ENCODE assay signal across 25 cellular contexts in genomic region chr21:33067457-33067856, GRCh38. TPM values are rescaled to one million over a fixed set of nuclear protein-coding genes. Genes with fewer than 3 reads are reported as not detected.
DNase-seq lines count a peak whose midpoint lies in the region; ATAC-seq and TF ChIP-seq lines count a peak whose summit lies in the region.
"Had no signal": no experiment of that assay in that cellular context is flagged by ENCODE, and none has a peak within 500 bp of the region (broad histone marks: within the 10 kb centered on the region; RNA-seq: fewer than 3 reads in every experiment).

No MANE protein-coding gene starts in this region.

- H3K79me1 ChIP-seq in mesenchymal stem cell (replicated peaks; ENCODE audit: low read length, poor library complexity, severe bottlenecking), result no peaks in the 10 kb centered on the region

- H4K20me1 ChIP-seq in Loucy (ENCODE audit: insufficient read depth, low read length, poor library complexity, severe bottlenecking), result no peaks in the 10 kb centered on the region

- H3K36me3 ChIP-seq in Loucy (ENCODE audit: insufficient read depth, low read length) (no peaks in the 10 kb centered on the region), mesenchymal stem cell (ENCODE audit: control insufficient read depth in 1 of 2, insufficient read depth in 2 of 2, low read depth in 1 of 2, low read length in 2 of 2) (peaks cover 0 to 3% of the 10 kb centered on the region in 2 experiments)
- H3K36me3 ChIP-seq: vagina had no signal

- H3K18ac ChIP-seq in mesenchymal stem cell (ENCODE audit: low read depth in 1 of 2, low read length in 2 of 2), result no peak overlapping the region

- no peak overlapping the region for H2AK5ac ChIP-seq in mesenchymal stem cell (ENCODE audit: low read length, severe bottlenecking)

- H3K4me1 Mint-ChIP-seq in naive thymus-derived CD8-positive, alpha-beta T cell, result peaks cover 3 to 36% (median 24%) of the 10 kb centered on the region in 4 donors

- no peaks in the 10 kb centered on the region for H3K9me3 ChIP-seq in Loucy (ENCODE audit: insufficient read depth, low read depth, low read length)
- H3K9me3 ChIP-seq in mesenchymal stem cell (ENCODE audit: control insufficient read depth, low read length), result peaks cover 11% of the 10 kb centered on the region
- H3K9me3 ChIP-seq: vagina had no signal

- H3K4me1 ChIP-seq in Loucy (ENCODE audit: insufficient read depth, low read length, poor library complexity, severe bottlenecking), result peaks cover 64% of the 10 kb centered on the region
- peaks cover 22% of the 10 kb centered on the region for H3K4me1 ChIP-seq in mesenchymal stem cell (ENCODE audit: control insufficient read depth, insufficient read depth, low read depth, low read length)

- peak overlapping the region; percentile 56 for H3K9ac ChIP-seq in Loucy (ENCODE audit: low read depth, low read length, poor library complexity, severe bottlenecking)
- H3K9ac ChIP-seq in mesenchymal stem cell (ENCODE audit: low read length), result no peak overlapping the region
- H3K9ac ChIP-seq: GM23248 had no signal

- TF ChIP-seq CTCF in Loucy (conservative IDR thresholded peaks at IDR 0.05; ENCODE audit: low read length), result no peak
- no peak for TF ChIP-seq CTCF in dorsolateral prefrontal cortex (IDR thresholded peaks at IDR 0.05 in 54 of 56, conservative IDR thresholded peaks at IDR 0.05 in 2 of 56; ENCODE audit: low read depth in 1 of 56, partially characterized antibody in 56 of 56)

- H3K27ac Mint-ChIP-seq in naive thymus-derived CD8-positive, alpha-beta T cell, result no peak overlapping the region
- H3K27ac Mint-ChIP-seq: activated B cell treated with CpG ODN at 0.5 μM for 24 hours; CD4-positive, CD25-positive, alpha-beta regulatory T cell; T-helper 17 cell had no signal

- no peaks in the 10 kb centered on the region for H3K9me2 ChIP-seq in Loucy (replicated peaks; ENCODE audit: low read depth, low read length)

- H3K4me3 ChIP-seq in Loucy (ENCODE audit: low read length, poor library complexity, severe bottlenecking), result peak overlapping the region; percentile 8
- no peak overlapping the region for H3K4me3 ChIP-seq in dorsolateral prefrontal cortex
- H3K4me3 ChIP-seq in mesenchymal stem cell (ENCODE audit: insufficient read depth in 1 of 2, low read depth in 1 of 2, low read length in 2 of 2), result no peak overlapping the region
- H3K4me3 ChIP-seq: GM23248, vagina had no signal

- H4K8ac ChIP-seq in mesenchymal stem cell (ENCODE audit: low read length), result no peak overlapping the region

- H3F3A ChIP-seq in Loucy (ENCODE audit: low read depth), result peaks cover 4% of the 10 kb centered on the region; the same call in 1 of the 2 replicates

- no peak overlapping the region for H2AFZ ChIP-seq in Loucy (ENCODE audit: low read length)
- H2AFZ ChIP-seq in mesenchymal stem cell (ENCODE audit: low read depth, low read length), result no peak overlapping the region
- H2AFZ ChIP-seq: GM23248 had no signal

- H2BK12ac ChIP-seq in mesenchymal stem cell (ENCODE audit: low read length in 2 of 2), result no peak overlapping the region

- H2BK5ac ChIP-seq in mesenchymal stem cell (ENCODE audit: low read depth, low read length, poor library complexity, severe bottlenecking), result no peak overlapping the region

- no peak for ATAC-seq in naive thymus-derived CD8-positive, alpha-beta T cell
- ATAC-seq: T-helper 17 cell had no signal

- DNase-seq in CD1c-positive myeloid dendritic cell (ENCODE audit: extremely low spot score) (peak; percentile 48), RPMI8226 (peak; percentile 54), dorsolateral prefrontal cortex (no peak), mesenchymal stem cell (no peak), 8988T (no peak)
- no peak for DNase-seq in naive thymus-derived CD8-positive, alpha-beta T cell
- DNase-seq in activated naive CD4-positive, alpha-beta T cell treated with Interleukin-2 at 50 U/mL for 16 hours, result no peak
- DNase-seq: ACHN; activated B cell treated with CpG ODN at 0.5 μM for 24 hours; activated CD4-positive, alpha-beta T cell treated with anti-CD3 and anti-CD28 coated beads, Interleukin-2, amount 50 U/mL, for 48 hours; activated effector memory CD4-positive, alpha-beta T cell treated with anti-CD3 and anti-CD28 coated beads, Interleukin-2, amount 50 U/mL, for 16 hours; CD4-positive, CD25-positive, alpha-beta regulatory T cell; DMS 273 treated with DMSO at 0.1 percent for 48 hours; GM23248; kidney; mammary epithelial cell; NCI-H1092 treated with DMSO at 0.1 percent for 48 hours; NCI-H2029 treated with DMSO at 0.1 percent for 48 hours; SHP77; T-helper 17 cell had no signal

- no peak overlapping the region for H2BK15ac ChIP-seq in mesenchymal stem cell (ENCODE audit: low read depth, poor library complexity, severe bottlenecking)

- POLR2A ChIA-PET in naive thymus-derived CD8-positive, alpha-beta T cell (lab: Charles Lee), result no interaction called here

- no peak overlapping the region for H3K14ac ChIP-seq in mesenchymal stem cell (ENCODE audit: low read length in 2 of 2)

- H3K36me3 Mint-ChIP-seq in naive thymus-derived CD8-positive, alpha-beta T cell, result peaks cover 0 to 11% (median 2%) of the 10 kb centered on the region in 3 donors
- H3K36me3 Mint-ChIP-seq: CD4-positive, CD25-positive, alpha-beta regulatory T cell had no signal

- WGBS in mesenchymal stem cell, result 51% methylated on average over 2 of the region's 4 CpGs

- no peaks in the 10 kb centered on the region for H3K79me2 ChIP-seq in Loucy (ENCODE audit: insufficient read depth, low read length)

- peaks cover 0 to 13% (median 0%) of the 10 kb centered on the region in 9 donors for H3K9me3 Mint-ChIP-seq in naive thymus-derived CD8-positive, alpha-beta T cell

- H3K27ac ChIP-seq in dorsolateral prefrontal cortex (peak overlapping the region in 30 of 59 donors; percentile 9 to 89 (median 46)), mesenchymal stem cell (ENCODE audit: low read length, poor library complexity, severe bottlenecking) (no peak overlapping the region)
- H3K27ac ChIP-seq: GM23248, vagina had no signal

- H3K4ac ChIP-seq in mesenchymal stem cell (ENCODE audit: low read depth in 1 of 2, low read length in 2 of 2), result no peak overlapping the region

- no peak overlapping the region for H4K91ac ChIP-seq in mesenchymal stem cell (ENCODE audit: low read length)

- peaks cover 28 to 88% (median 60%) of the 10 kb centered on the region in 5 donors for H3K27me3 Mint-ChIP-seq in naive thymus-derived CD8-positive, alpha-beta T cell

- H3K23ac ChIP-seq in mesenchymal stem cell (ENCODE audit: low read length in 2 of 2), result no peak overlapping the region

- no peak overlapping the region for H2BK120ac ChIP-seq in mesenchymal stem cell (ENCODE audit: low read depth, low read length)

- no peak overlapping the region for H3K4me3 Mint-ChIP-seq in naive thymus-derived CD8-positive, alpha-beta T cell
- H3K4me3 Mint-ChIP-seq: activated B cell treated with CpG ODN at 0.5 μM for 24 hours; CD4-positive, CD25-positive, alpha-beta regulatory T cell; T-helper 17 cell had no signal

- peak overlapping the region; percentile 61 for H3K4me2 ChIP-seq in Loucy (ENCODE audit: low read depth, low read length, poor library complexity, severe bottlenecking)
- H3K4me2 ChIP-seq in mesenchymal stem cell (ENCODE audit: low read length, poor library complexity, severe bottlenecking), result no peak overlapping the region

- H3K27me3 ChIP-seq in Loucy (ENCODE audit: insufficient read depth, low read length, poor library complexity, severe bottlenecking), result no peaks in the 10 kb centered on the region
- H3K27me3 ChIP-seq in dorsolateral prefrontal cortex, result peaks cover 0 to 80% (median 43%) of the 10 kb centered on the region in 45 donors
- peaks cover 80 to 96% of the 10 kb centered on the region in 2 experiments for H3K27me3 ChIP-seq in mesenchymal stem cell (ENCODE audit: control insufficient read depth in 1 of 2, insufficient read depth in 1 of 2, low read length in 2 of 2)

- intact Hi-C loops in dorsolateral prefrontal cortex (cut with DNase I), result no loop called here

RNA-seq across cellular contexts. Expression of gene OLIG1, which starts 2.5 kb away (rescaled TPM):
- total RNA-seq in dorsolateral prefrontal cortex, result 100 to 1,000 TPM in 77 of 120 experiments, 10 to 100 TPM in 43; 30.7 to 365 (median 119) TPM
- not detected for total RNA-seq in naive thymus-derived CD8-positive, alpha-beta T cell
- polyA plus RNA-seq in naive thymus-derived CD8-positive, alpha-beta T cell, result not detected
- polyA plus RNA-seq in mesenchymal stem cell (2013, experiment 1 of 2), result not detected
- not detected for polyA plus RNA-seq in mesenchymal stem cell (2013, experiment 2 of 2)
- total RNA-seq: activated B cell treated with CpG ODN at 0.5 μM for 24 hours; CD4-positive, CD25-positive, alpha-beta regulatory T cell; GM23248; mammary epithelial cell; NCI-H460; osteoblast; subcutaneous adipose tissue; vagina had no signal
- polyA plus RNA-seq: CD4-positive, CD25-positive, alpha-beta regulatory T cell; GM23248; mammary epithelial cell had no signal

RNA-seq across cellular contexts. Expression of gene OLIG2, which starts 41.7 kb away (rescaled TPM):
- total RNA-seq in dorsolateral prefrontal cortex, result 100 to 1,000 TPM in 2 of 120 experiments, 10 to 100 TPM in 118; 13.9 to 165 (median 45.4) TPM
- total RNA-seq in naive thymus-derived CD8-positive, alpha-beta T cell, result not detected
- not detected for polyA plus RNA-seq in naive thymus-derived CD8-positive, alpha-beta T cell
- 0.44 TPM for polyA plus RNA-seq in mesenchymal stem cell (2013, experiment 1 of 2)
- polyA plus RNA-seq in mesenchymal stem cell (2013, experiment 2 of 2), result 0.38 TPM
- total RNA-seq: activated B cell treated with CpG ODN at 0.5 μM for 24 hours; CD4-positive, CD25-positive, alpha-beta regulatory T cell; GM23248; kidney; mammary epithelial cell; NCI-H460; osteoblast; subcutaneous adipose tissue; T-helper 17 cell; vagina had no signal
- polyA plus RNA-seq: CD4-positive, CD25-positive, alpha-beta regulatory T cell; GM23248; mammary epithelial cell had no signal

Comparison
In these comparisons a context has a peak if more than half of its experiments do, and no peak if none do; other contexts are left out.
1. DNase-seq: peak in CD1c-positive myeloid dendritic cell (single experiment) and RPMI8226 (single experiment); none in dorsolateral prefrontal cortex (0 of 10), naive thymus-derived CD8-positive, alpha-beta T cell (0 of 10), activated naive CD4-positive, alpha-beta T cell treated with Interleukin-2 at 50 U/mL for 16 hours (single experiment), mesenchymal stem cell (single experiment) and 8988T (single experiment).
2. RNA of gene OLIG1, which starts 2.5 kb away (total RNA-seq): 30.7 to 365 TPM in dorsolateral prefrontal cortex; not detected in naive thymus-derived CD8-positive, alpha-beta T cell; every median in the first group is over 10 times any median in the second.
3. RNA of gene OLIG2, which starts 41.7 kb away (total RNA-seq): 13.9 to 165 TPM in dorsolateral prefrontal cortex; not detected in naive thymus-derived CD8-positive, alpha-beta T cell; every median in the first group is over 10 times any median in the second.